1 cellular context compared by ENCODE assay signal in the genomic region with DNA sequence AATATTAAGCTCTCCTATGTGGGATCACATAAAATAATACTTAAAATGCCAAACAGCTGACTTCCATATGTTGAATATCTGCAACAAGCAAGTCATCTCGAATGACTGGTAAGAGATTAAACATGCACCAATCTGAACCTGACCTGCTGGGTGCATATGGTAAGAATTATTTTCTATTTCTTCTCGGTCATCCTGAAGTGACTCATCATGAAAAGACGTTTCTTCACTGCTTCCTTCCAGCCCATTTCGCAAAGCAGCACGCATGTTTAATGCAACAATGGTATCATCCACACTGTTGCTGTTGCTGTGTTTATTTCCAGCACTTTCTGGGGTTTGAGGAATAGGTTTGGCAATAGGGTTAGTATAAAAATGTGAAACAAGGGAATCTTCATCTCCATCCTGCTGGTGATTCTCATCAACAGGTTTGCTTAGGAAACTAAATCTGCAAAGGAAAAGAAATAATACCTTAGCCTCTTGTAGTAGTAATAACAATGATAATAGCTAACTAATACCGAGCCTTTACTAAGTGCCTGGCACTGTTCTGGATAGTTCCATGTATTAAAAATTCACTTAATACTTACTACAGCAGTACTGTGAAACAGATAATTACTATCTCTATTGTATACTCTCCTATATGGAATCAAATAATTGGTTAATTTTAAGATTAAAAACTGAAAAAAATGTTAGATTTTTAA.
TF ChIP-seq lines count a peak whose summit lies in the region.

No MANE protein-coding gene starts in this region.

TF ChIP-seq in SK-N-SH, 30 proteins besides CTCF, POLR2A, EP300 and RAD21 (continued from another document):
- TF ChIP-seq NFIC (IDR thresholded peaks at IDR 0.05; ENCODE audit: borderline replicate concordance) (peak; percentile 39; the same call in 1 of the 2 replicates), GABPA (IDR thresholded peaks at IDR 0.05; ENCODE audit: low read depth) (no peak), YY1 (IDR thresholded peaks at IDR 0.05; ENCODE audit: low read depth) (no peak), SMC3 (IDR thresholded peaks at IDR 0.05; ENCODE audit: low read depth, low read length) (no peak), TAF1 (IDR thresholded peaks at IDR 0.05; ENCODE audit: borderline replicate concordance, low read depth, low read length) (0 out of 2 replicates have a peak, but pooled peaks have one; percentile 28), ELF1 (IDR thresholded peaks at IDR 0.05) (no peak), NRF1 (IDR thresholded peaks at IDR 0.05; ENCODE audit: low read depth, low read length) (no peak), SIN3A (IDR thresholded peaks at IDR 0.05; ENCODE audit: borderline replicate concordance, low read depth, low read length) (peak; percentile 79), RXRA (IDR thresholded peaks at IDR 0.05; ENCODE audit: borderline replicate concordance, low read depth) (peak; percentile 84; the same call in 1 of the 2 replicates), MEF2A (IDR thresholded peaks at IDR 0.05; ENCODE audit: borderline replicate concordance, low read depth) (peak; percentile 9; the same call in 1 of the 2 replicates), JUND (IDR thresholded peaks at IDR 0.05) (peak; percentile 95)
- TF ChIP-seq, protein P1, sequence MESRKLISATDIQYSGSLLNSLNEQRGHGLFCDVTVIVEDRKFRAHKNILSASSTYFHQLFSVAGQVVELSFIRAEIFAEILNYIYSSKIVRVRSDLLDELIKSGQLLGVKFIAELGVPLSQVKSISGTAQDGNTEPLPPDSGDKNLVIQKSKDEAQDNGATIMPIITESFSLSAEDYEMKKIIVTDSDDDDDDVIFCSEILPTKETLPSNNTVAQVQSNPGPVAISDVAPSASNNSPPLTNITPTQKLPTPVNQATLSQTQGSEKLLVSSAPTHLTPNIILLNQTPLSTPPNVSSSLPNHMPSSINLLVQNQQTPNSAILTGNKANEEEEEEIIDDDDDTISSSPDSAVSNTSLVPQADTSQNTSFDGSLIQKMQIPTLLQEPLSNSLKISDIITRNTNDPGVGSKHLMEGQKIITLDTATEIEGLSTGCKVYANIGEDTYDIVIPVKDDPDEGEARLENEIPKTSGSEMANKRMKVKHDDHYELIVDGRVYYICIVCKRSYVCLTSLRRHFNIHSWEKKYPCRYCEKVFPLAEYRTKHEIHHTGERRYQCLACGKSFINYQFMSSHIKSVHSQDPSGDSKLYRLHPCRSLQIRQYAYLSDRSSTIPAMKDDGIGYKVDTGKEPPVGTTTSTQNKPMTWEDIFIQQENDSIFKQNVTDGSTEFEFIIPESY (IDR thresholded peaks at IDR 0.05; ENCODE audit: borderline replicate concordance, low read depth), result no peak
- TF ChIP-seq, protein P2, sequence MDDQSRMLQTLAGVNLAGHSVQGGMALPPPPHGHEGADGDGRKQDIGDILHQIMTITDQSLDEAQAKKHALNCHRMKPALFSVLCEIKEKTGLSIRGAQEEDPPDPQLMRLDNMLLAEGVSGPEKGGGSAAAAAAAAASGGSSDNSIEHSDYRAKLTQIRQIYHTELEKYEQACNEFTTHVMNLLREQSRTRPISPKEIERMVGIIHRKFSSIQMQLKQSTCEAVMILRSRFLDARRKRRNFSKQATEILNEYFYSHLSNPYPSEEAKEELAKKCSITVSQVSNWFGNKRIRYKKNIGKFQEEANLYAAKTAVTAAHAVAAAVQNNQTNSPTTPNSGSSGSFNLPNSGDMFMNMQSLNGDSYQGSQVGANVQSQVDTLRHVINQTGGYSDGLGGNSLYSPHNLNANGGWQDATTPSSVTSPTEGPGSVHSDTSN (IDR thresholded peaks at IDR 0.05), result peak; percentile 90
- TF ChIP-seq, protein P3, sequence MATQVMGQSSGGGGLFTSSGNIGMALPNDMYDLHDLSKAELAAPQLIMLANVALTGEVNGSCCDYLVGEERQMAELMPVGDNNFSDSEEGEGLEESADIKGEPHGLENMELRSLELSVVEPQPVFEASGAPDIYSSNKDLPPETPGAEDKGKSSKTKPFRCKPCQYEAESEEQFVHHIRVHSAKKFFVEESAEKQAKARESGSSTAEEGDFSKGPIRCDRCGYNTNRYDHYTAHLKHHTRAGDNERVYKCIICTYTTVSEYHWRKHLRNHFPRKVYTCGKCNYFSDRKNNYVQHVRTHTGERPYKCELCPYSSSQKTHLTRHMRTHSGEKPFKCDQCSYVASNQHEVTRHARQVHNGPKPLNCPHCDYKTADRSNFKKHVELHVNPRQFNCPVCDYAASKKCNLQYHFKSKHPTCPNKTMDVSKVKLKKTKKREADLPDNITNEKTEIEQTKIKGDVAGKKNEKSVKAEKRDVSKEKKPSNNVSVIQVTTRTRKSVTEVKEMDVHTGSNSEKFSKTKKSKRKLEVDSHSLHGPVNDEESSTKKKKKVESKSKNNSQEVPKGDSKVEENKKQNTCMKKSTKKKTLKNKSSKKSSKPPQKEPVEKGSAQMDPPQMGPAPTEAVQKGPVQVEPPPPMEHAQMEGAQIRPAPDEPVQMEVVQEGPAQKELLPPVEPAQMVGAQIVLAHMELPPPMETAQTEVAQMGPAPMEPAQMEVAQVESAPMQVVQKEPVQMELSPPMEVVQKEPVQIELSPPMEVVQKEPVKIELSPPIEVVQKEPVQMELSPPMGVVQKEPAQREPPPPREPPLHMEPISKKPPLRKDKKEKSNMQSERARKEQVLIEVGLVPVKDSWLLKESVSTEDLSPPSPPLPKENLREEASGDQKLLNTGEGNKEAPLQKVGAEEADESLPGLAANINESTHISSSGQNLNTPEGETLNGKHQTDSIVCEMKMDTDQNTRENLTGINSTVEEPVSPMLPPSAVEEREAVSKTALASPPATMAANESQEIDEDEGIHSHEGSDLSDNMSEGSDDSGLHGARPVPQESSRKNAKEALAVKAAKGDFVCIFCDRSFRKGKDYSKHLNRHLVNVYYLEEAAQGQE (IDR thresholded peaks at IDR 0.05; ENCODE audit: low read depth, low read length), result 0 out of 2 replicates have a peak, but pooled peaks have one; percentile 19
- TF ChIP-seq, protein P4, sequence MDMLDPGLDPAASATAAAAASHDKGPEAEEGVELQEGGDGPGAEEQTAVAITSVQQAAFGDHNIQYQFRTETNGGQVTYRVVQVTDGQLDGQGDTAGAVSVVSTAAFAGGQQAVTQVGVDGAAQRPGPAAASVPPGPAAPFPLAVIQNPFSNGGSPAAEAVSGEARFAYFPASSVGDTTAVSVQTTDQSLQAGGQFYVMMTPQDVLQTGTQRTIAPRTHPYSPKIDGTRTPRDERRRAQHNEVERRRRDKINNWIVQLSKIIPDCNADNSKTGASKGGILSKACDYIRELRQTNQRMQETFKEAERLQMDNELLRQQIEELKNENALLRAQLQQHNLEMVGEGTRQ (IDR thresholded peaks at IDR 0.05; ENCODE audit: borderline replicate concordance, low read depth, low read length), result no peak
